In genomic region chr5:41785061-41785460, GRCh38 we compare ENCODE assay signal across 19 cellular contexts.
DNase-seq lines count a peak whose midpoint lies in the region; ATAC-seq, FAIRE-seq and TF ChIP-seq lines count a peak whose summit lies in the region.
"Had no signal": no experiment of that assay in that cellular context is flagged by ENCODE, and none has a peak within 500 bp of the region (broad histone marks: within the 10 kb centered on the region; RNA-seq: fewer than 3 reads in every experiment).

No MANE protein-coding gene starts in this region.

- no peaks in the 10 kb centered on the region for H3K79me1 ChIP-seq in mesendoderm (ENCODE audit: low read length)

- H3K4me1 Mint-ChIP-seq in central memory CD8-positive, alpha-beta T cell, result peaks cover 24% of the 10 kb centered on the region
- H3K4me1 Mint-ChIP-seq: CD14-positive monocyte had no signal

- no peak overlapping the region for H3K56ac ChIP-seq in mesendoderm (ENCODE audit: low read length)

- no peaks in the 10 kb centered on the region for H3K27me3 Mint-ChIP-seq in central memory CD8-positive, alpha-beta T cell
- H3K27me3 Mint-ChIP-seq: CD4-positive, alpha-beta memory T cell had no signal

- peaks cover 28% of the 10 kb centered on the region for H3K36me3 Mint-ChIP-seq in central memory CD8-positive, alpha-beta T cell (ENCODE audit: insufficient read depth)

- H3K27ac Mint-ChIP-seq in central memory CD8-positive, alpha-beta T cell (ENCODE audit: low read depth), result peak overlapping the region; percentile 66
- H3K27ac Mint-ChIP-seq: CD14-positive monocyte; CD4-positive, alpha-beta memory T cell had no signal

- no peak for TF ChIP-seq CTCF in thoracic aorta (IDR thresholded peaks at IDR 0.05)

- H4K8ac ChIP-seq in mesendoderm (ENCODE audit: low read depth, low read length), result peak overlapping the region; percentile 28

- no peaks in the 10 kb centered on the region for H3K27me3 ChIP-seq in mesendoderm (ENCODE audit: insufficient read depth, low read length, poor library complexity)
- no peaks in the 10 kb centered on the region for H3K27me3 ChIP-seq in thoracic aorta (replicated peaks; ENCODE audit: insufficient read depth)
- H3K27me3 ChIP-seq: BLaER1 had no signal

- H3K9me3 ChIP-seq in thoracic aorta, result no peaks in the 10 kb centered on the region
- H3K9me3 ChIP-seq: BLaER1, HAP-1 had no signal

- H3K4me3 ChIP-seq in mesendoderm (ENCODE audit: low read length) (no peak overlapping the region), thoracic aorta (no peak overlapping the region)
- H3K4me3 ChIP-seq: BLaER1, GM23248, HAP-1 had no signal

- DNase-seq in GM19239 (ENCODE audit: insufficient read length, low spot score) (no peak), mesendoderm (no peak), thoracic aorta (ENCODE audit: low spot score) (no peak), NOMO-1 treated with DMSO at 0.1 percent for 48 hours (lab: John Stamatoyannopoulos, UW; ENCODE audit: unreplicated experiment) (no peak)
- DNase-seq in central memory CD8-positive, alpha-beta T cell (ENCODE audit: low spot score in 2 of 2), result no peak
- DNase-seq: 8988T; CD4-positive, alpha-beta memory T cell; DMS153; DMS79; GDM1; GM23248; IMR-90 had no signal

- no peak overlapping the region for H4K5ac ChIP-seq in mesendoderm (ENCODE audit: low read length)

- H2BK15ac ChIP-seq in mesendoderm (replicated peaks; ENCODE audit: low read depth), result no peak overlapping the region

- H3K36me3 ChIP-seq in mesendoderm (ENCODE audit: control insufficient read depth, insufficient read depth, low read length) (no peaks in the 10 kb centered on the region), thoracic aorta (no peaks in the 10 kb centered on the region)
- H3K36me3 ChIP-seq: HAP-1 had no signal

- H3K4ac ChIP-seq in mesendoderm (ENCODE audit: low read depth, low read length), result no peak overlapping the region

- H3K4me3 Mint-ChIP-seq in central memory CD8-positive, alpha-beta T cell, result no peak overlapping the region
- H3K4me3 Mint-ChIP-seq: CD14-positive monocyte; CD4-positive, alpha-beta memory T cell had no signal

- no peak overlapping the region for H2BK5ac ChIP-seq in mesendoderm (ENCODE audit: low read length)

- no peaks in the 10 kb centered on the region for H3K79me2 ChIP-seq in mesendoderm (ENCODE audit: control insufficient read depth, insufficient read depth, low read length)

- H3K27ac ChIP-seq in mesendoderm (ENCODE audit: low read depth, low read length) (no peak overlapping the region), thoracic aorta (peak overlapping the region; percentile 14 to 37)
- H3K27ac ChIP-seq: BLaER1, GM23248 had no signal

- no peaks in the 10 kb centered on the region for H3K9me3 Mint-ChIP-seq in central memory CD8-positive, alpha-beta T cell
- H3K9me3 Mint-ChIP-seq: CD14-positive monocyte; CD4-positive, alpha-beta memory T cell had no signal

- no peak overlapping the region for H2AK5ac ChIP-seq in mesendoderm (ENCODE audit: low read length)

- H3K18ac ChIP-seq in mesendoderm (ENCODE audit: low read length), result no peak overlapping the region

- H3K4me1 ChIP-seq in mesendoderm (ENCODE audit: control insufficient read depth, low read depth, low read length) (no peaks in the 10 kb centered on the region), thoracic aorta (ENCODE audit: control insufficient read depth in 1 of 2, low read depth in 2 of 2) (peaks cover 27 to 44% of the 10 kb centered on the region in 2 donors)
- H3K4me1 ChIP-seq: BLaER1, HAP-1 had no signal

- H3K23ac ChIP-seq in mesendoderm (ENCODE audit: low read length), result no peak overlapping the region

- ATAC-seq in central memory CD8-positive, alpha-beta T cell (replicated peaks; ENCODE audit: extremely low read depth, poor library complexity, severe bottlenecking), result no peak
- no peak for ATAC-seq in thoracic aorta (ENCODE audit: insufficient number of reproducible peaks, low FRiP score, low read depth)
- ATAC-seq in GM18867 (IDR thresholded peaks at IDR 0.05; ENCODE audit: unreplicated experiment), result no peak
- ATAC-seq in HG02870 (IDR thresholded peaks at IDR 0.05; ENCODE audit: unreplicated experiment), result no peak

- FAIRE-seq in GM19239 (lab: Jason Lieb, UNC), result peak; percentile 58
- FAIRE-seq: GM12892, HTR-8/SVneo had no signal

- no peak overlapping the region for H2BK120ac ChIP-seq in mesendoderm (ENCODE audit: low read depth, low read length)

- H3K9ac ChIP-seq in mesendoderm (ENCODE audit: low read length), result no peak overlapping the region
- H3K9ac ChIP-seq: BLaER1, GM23248 had no signal

- H3K4me2 ChIP-seq in mesendoderm (ENCODE audit: low read length), result no peak overlapping the region
- H3K4me2 ChIP-seq: BLaER1 had no signal
